In genomic region chr14:105200074-105200473, GRCh38 we compare ENCODE assay signal across 16 cellular contexts. TPM values are rescaled to one million over a fixed set of nuclear protein-coding genes. Genes with fewer than 3 reads are reported as not detected.
DNase-seq lines count a peak whose midpoint lies in the region; FAIRE-seq and TF ChIP-seq lines count a peak whose summit lies in the region.
"Had no signal": no experiment of that assay in that cellular context is flagged by ENCODE, and none has a peak within 500 bp of the region (broad histone marks: within the 10 kb centered on the region; RNA-seq: fewer than 3 reads in every experiment).

No MANE protein-coding gene starts in this region.

- no peak overlapping the region for H2AFZ ChIP-seq in SU-DHL-6 (ENCODE audit: low read depth, low read length, severe bottlenecking)

- H3K27me3 ChIP-seq in SU-DHL-6 (ENCODE audit: low read length) (no peaks in the 10 kb centered on the region), kidney epithelial cell (ENCODE audit: control insufficient read depth, insufficient read depth, low read length) (peaks cover 36% of the 10 kb centered on the region)
- H3K27me3 ChIP-seq: SJSA1 had no signal

- no peak overlapping the region for H3K4me3 ChIP-seq in SU-DHL-6 (ENCODE audit: insufficient read depth, low read length, poor library complexity, severe bottlenecking)
- no peak overlapping the region for H3K4me3 ChIP-seq in kidney epithelial cell (ENCODE audit: low read depth, low read length)
- H3K4me3 ChIP-seq: SJSA1 had no signal

- TF ChIP-seq CTCF in D721Med (IDR thresholded peaks at IDR 0.05; ENCODE audit: insufficient read depth, missing control alignments) = peak; percentile 11
- peak; percentile 9 for TF ChIP-seq CTCF in GM13976 (IDR thresholded peaks at IDR 0.05; ENCODE audit: borderline replicate concordance, control extremely low read depth, extremely low read depth, insufficient read depth, missing control alignments)
- peak; percentile 27 for TF ChIP-seq CTCF in SU-DHL-6 (IDR thresholded peaks at IDR 0.05; ENCODE audit: insufficient read depth, low read length, poor library complexity, severe bottlenecking)
- TF ChIP-seq CTCF in kidney epithelial cell (IDR thresholded peaks at IDR 0.05; ENCODE audit: insufficient read depth, low read length, poor library complexity, severe bottlenecking) = peak; percentile 11
- no peak for TF ChIP-seq CTCF in progenitor cell of endocrine pancreas (IDR thresholded peaks at IDR 0.05; ENCODE audit: unreplicated experiment)

- H3K9me2 ChIP-seq in SU-DHL-6 (replicated peaks; ENCODE audit: insufficient read depth, low read length) = no peaks in the 10 kb centered on the region

- DNase-seq in D721Med (ENCODE audit: insufficient read length, low spot score) = no peak
- no peak for DNase-seq in GM13976 (ENCODE audit: low spot score)
- DNase-seq in kidney epithelial cell (ENCODE audit: low read depth) = no peak
- no peak for DNase-seq in cortex of kidney (lab: John Stamatoyannopoulos, UW)
- no peak for DNase-seq in stimulated activated naive CD4-positive, alpha-beta T cell (lab: John Stamatoyannopoulos, UW)
- DNase-seq in progenitor cell of endocrine pancreas (ENCODE audit: low spot score, unreplicated experiment) = no peak
- DNase-seq: activated CD4-positive, alpha-beta T cell treated with anti-CD3 and anti-CD28 coated beads, Interleukin-2, amount 50 U/mL, for 1 hour; activated T-cell treated with anti-CD3 and anti-CD28 coated beads, Interleukin-2, amount 50 U/mL, for 72 hours; DMS79 treated with DMSO at 0.1 percent for 48 hours; effector memory CD4-positive, alpha-beta T cell; NCI-H2171 treated with DMSO at 0.1 percent for 48 hours; substantia nigra had no signal

- H3K9ac ChIP-seq in SU-DHL-6 (ENCODE audit: low read length) = no peak overlapping the region

- FAIRE-seq in D721Med (lab: Jason Lieb, UNC) = no peak

- no peaks in the 10 kb centered on the region for H3K79me2 ChIP-seq in SU-DHL-6 (ENCODE audit: insufficient read depth, low read length)

- H3F3A ChIP-seq in SU-DHL-6 (ENCODE audit: insufficient read depth) = no peaks in the 10 kb centered on the region

- no peak overlapping the region for H3K27ac ChIP-seq in SU-DHL-6 (ENCODE audit: low read depth, low read length)
- H3K27ac ChIP-seq: C4-2B had no signal

- H3K4me2 ChIP-seq in SU-DHL-6 (ENCODE audit: low read depth, low read length, poor library complexity, severe bottlenecking) = no peak overlapping the region

- H3K9me3 ChIP-seq in SU-DHL-6 (ENCODE audit: insufficient read depth, low read length) = no peaks in the 10 kb centered on the region
- H3K9me3 ChIP-seq: SJSA1 had no signal

- H3K9me3 Mint-ChIP-seq in progenitor cell of endocrine pancreas (ENCODE audit: low read depth) = no peaks in the 10 kb centered on the region
- H3K9me3 Mint-ChIP-seq: activated T-cell treated with anti-CD3 and anti-CD28 coated beads, Interleukin-2, amount 50 U/mL, for 72 hours; natural killer cell treated with Interleukin-12 subunit alpha and Interleukin-12 subunit beta and Interleukin-15 and Interleukin-18, amount 100 ng/mL, for 72 hours had no signal

- H3K27ac Mint-ChIP-seq in progenitor cell of endocrine pancreas = no peak overlapping the region
- H3K27ac Mint-ChIP-seq: natural killer cell treated with Interleukin-12 subunit alpha and Interleukin-12 subunit beta and Interleukin-15 and Interleukin-18, amount 100 ng/mL, for 72 hours had no signal

- H3K36me3 ChIP-seq in SU-DHL-6 (ENCODE audit: low read length) (no peaks in the 10 kb centered on the region), kidney epithelial cell (ENCODE audit: control insufficient read depth, insufficient read depth, low read length) (no peaks in the 10 kb centered on the region)
- H3K36me3 ChIP-seq: SJSA1 had no signal

- no peak overlapping the region for H3K4me3 Mint-ChIP-seq in progenitor cell of endocrine pancreas (ENCODE audit: low read depth)
- H3K4me3 Mint-ChIP-seq: activated T-cell treated with anti-CD3 and anti-CD28 coated beads, Interleukin-2, amount 50 U/mL, for 72 hours; natural killer cell treated with Interleukin-12 subunit alpha and Interleukin-12 subunit beta and Interleukin-15 and Interleukin-18, amount 100 ng/mL, for 72 hours had no signal

- in situ Hi-C loops in GM13976 (cut with MboI; ENCODE audit: low sequenced_read_pairs, unreplicated experiment) = no loop called here

- H4K20me1 ChIP-seq in SU-DHL-6 (ENCODE audit: low read depth, low read length) = no peaks in the 10 kb centered on the region

- no peaks in the 10 kb centered on the region for H3K4me1 Mint-ChIP-seq in progenitor cell of endocrine pancreas (ENCODE audit: low read depth)

- H3K36me3 Mint-ChIP-seq in progenitor cell of endocrine pancreas (ENCODE audit: insufficient read depth) = no peaks in the 10 kb centered on the region
- H3K36me3 Mint-ChIP-seq: natural killer cell treated with Interleukin-12 subunit alpha and Interleukin-12 subunit beta and Interleukin-15 and Interleukin-18, amount 100 ng/mL, for 72 hours had no signal

- peaks cover 20% of the 10 kb centered on the region for H3K27me3 Mint-ChIP-seq in progenitor cell of endocrine pancreas

RNA-seq across cellular contexts. Expression of gene NUDT14, which starts 19.0 kb away (rescaled TPM):
- total RNA-seq in kidney epithelial cell (73.0 and 87.4 TPM in 2 replicates), progenitor cell of endocrine pancreas (66.6 and 68.5 TPM in 2 replicates)

RNA-seq across cellular contexts. Expression of gene JAG2, which starts 31.5 kb away (rescaled TPM):
- 2.4 and 2.7 TPM in 2 replicates for total RNA-seq in kidney epithelial cell
- 3.8 and 8.5 TPM in 2 replicates for total RNA-seq in progenitor cell of endocrine pancreas

RNA-seq across cellular contexts. Expression of gene BTBD6, which starts 48.3 kb away (rescaled TPM):
- total RNA-seq in kidney epithelial cell = 45.8 and 48.9 TPM in 2 replicates
- total RNA-seq in progenitor cell of endocrine pancreas = 31.6 and 31.9 TPM in 2 replicates
